ENCODE assay signal across 8 cellular contexts in the genomic region with DNA sequence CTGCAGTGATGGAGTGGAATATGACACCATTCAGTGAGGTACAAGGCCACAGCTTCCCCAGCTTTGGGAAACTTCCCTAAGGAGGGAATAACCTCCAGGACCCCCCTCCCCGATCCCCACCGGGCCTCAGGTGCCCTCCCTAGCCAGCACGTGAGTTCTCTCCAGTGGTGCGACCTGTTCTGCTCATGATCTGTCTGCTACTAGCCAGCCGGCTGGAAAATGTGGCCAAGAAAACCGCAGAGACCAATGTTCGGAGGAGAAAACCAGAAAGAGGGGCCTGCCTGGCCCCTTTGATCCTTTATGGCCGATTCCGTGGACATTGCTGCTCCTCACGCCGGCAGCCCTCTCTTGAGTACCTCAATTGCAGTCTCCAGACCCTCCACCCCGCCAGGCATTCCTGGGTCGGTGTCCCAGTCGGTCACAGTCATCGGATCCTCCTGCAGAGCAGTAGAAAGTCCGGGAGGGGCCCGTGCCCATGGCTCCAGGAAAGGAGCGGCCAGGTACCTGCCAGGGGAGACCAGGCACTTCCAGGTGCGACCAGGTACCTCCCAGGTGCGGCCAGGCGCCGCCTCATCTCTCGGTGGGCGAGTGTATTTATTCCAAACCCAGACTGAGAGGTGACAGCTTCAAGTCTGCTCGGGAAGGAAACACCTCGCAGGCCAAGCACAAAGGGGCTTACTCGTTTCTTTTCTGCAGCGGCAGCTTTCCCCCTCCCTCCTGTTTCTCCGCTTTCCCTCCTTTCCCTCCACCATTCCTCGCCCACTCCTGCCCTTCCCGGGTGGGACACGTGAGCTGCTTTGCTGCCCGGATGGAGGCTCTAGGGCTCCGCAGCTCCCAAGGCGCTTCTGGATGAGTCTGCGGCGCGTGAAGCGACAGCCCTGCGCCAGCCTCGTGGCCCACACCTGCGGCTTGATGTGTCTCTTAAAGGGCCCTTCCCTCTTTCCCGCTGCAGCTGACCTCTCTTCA. TPM values are rescaled to one million over a fixed set of nuclear protein-coding genes. Genes with fewer than 3 reads are reported as not detected.
DNase-seq lines count a peak whose midpoint lies in the region; ATAC-seq and TF ChIP-seq lines count a peak whose summit lies in the region.

No MANE protein-coding gene starts in this region.

- H3K9me3 ChIP-seq in iPS-20b (ENCODE audit: insufficient read depth, low read depth, low read length) (peaks cover 3% of the 10 kb centered on the region; the same call in 1 of the 2 replicates), smooth muscle cell (replicated peaks; ENCODE audit: low read depth) (no peaks in the 10 kb centered on the region)

- no peak for TF ChIP-seq CTCF in smooth muscle cell (IDR thresholded peaks at IDR 0.05; ENCODE audit: borderline replicate concordance, insufficient read depth, poor library complexity, severe bottlenecking)

- ATAC-seq in GM18502 (IDR thresholded peaks at IDR 0.05; ENCODE audit: poor library complexity, unreplicated experiment): no peak

- 21% methylated on average over 41 of the region's 43 CpGs for WGBS in smooth muscle cell (ENCODE audit: low lambda C conversion rate)

- H4K20me1 ChIP-seq in smooth muscle cell (ENCODE audit: low read depth): no peaks in the 10 kb centered on the region

- peaks cover 41% of the 10 kb centered on the region for H3K27me3 Mint-ChIP-seq in activated naive CD8-positive, alpha-beta T cell

- H3K36me3 ChIP-seq in iPS-20b (ENCODE audit: insufficient read depth, low read depth, low read length) (peaks cover 5% of the 10 kb centered on the region; the same call in 1 of the 2 replicates), smooth muscle cell (ENCODE audit: low read depth) (no peaks in the 10 kb centered on the region)

- peaks cover 20% of the 10 kb centered on the region for H3K27me3 ChIP-seq in iPS-20b (ENCODE audit: insufficient read depth, low read length)
- H3K27me3 ChIP-seq in smooth muscle cell (ENCODE audit: low read depth): peaks cover 18% of the 10 kb centered on the region

- H3K27ac Mint-ChIP-seq in activated naive CD8-positive, alpha-beta T cell: no peak overlapping the region

- H3K4me1 ChIP-seq in iPS-20b (ENCODE audit: insufficient read depth, low read length): peaks cover 14% of the 10 kb centered on the region
- H3K4me1 ChIP-seq in smooth muscle cell (ENCODE audit: low read depth): peaks cover 5% of the 10 kb centered on the region

- peak overlapping the region; percentile 78 for H3K4me2 ChIP-seq in smooth muscle cell

- H3K27ac ChIP-seq in iPS-20b (ENCODE audit: low read length) (peak overlapping the region; percentile 44), smooth muscle cell (ENCODE audit: low read depth) (no peak overlapping the region)

- no peaks in the 10 kb centered on the region for H3K79me2 ChIP-seq in smooth muscle cell (ENCODE audit: low read depth)

- peaks cover 5% of the 10 kb centered on the region for H3K9me3 Mint-ChIP-seq in activated naive CD8-positive, alpha-beta T cell (ENCODE audit: low read depth)

- H3F3A ChIP-seq in smooth muscle cell (ENCODE audit: low read depth): no peaks in the 10 kb centered on the region

- H3K4me3 ChIP-seq in iPS-20b (ENCODE audit: low read length) (peak overlapping the region; percentile 82), smooth muscle cell (peak overlapping the region; percentile 32)

- peaks cover 3% of the 10 kb centered on the region for H3K36me3 Mint-ChIP-seq in activated naive CD8-positive, alpha-beta T cell

- H3K9ac ChIP-seq in iPS-20b (ENCODE audit: low read depth, low read length) (peak overlapping the region; percentile 89; the same call in 1 of the 2 replicates), smooth muscle cell (ENCODE audit: low read depth) (no peak overlapping the region)

- peaks cover 10% of the 10 kb centered on the region for H3K4me1 Mint-ChIP-seq in activated naive CD8-positive, alpha-beta T cell (ENCODE audit: low read depth)

- DNase-seq in NCI-H1417 (lab: John Stamatoyannopoulos, UW): peak; percentile 25 to 75 (median 69)
- DNase-seq in NCI-H1417 treated with DMSO at 0.1 percent for 48 hours (lab: John Stamatoyannopoulos, UW): no peak
- DNase-seq in smooth muscle cell (lab: John Stamatoyannopoulos, UW; ENCODE audit: unreplicated experiment): no peak
- DNase-seq in mucosa of gallbladder (ENCODE audit: low spot score): no peak
- no peak for DNase-seq in dermis blood vessel endothelial cell

- H3K4me3 Mint-ChIP-seq in activated naive CD8-positive, alpha-beta T cell: peak overlapping the region; percentile 80

- peak overlapping the region; percentile 43 for H2AFZ ChIP-seq in smooth muscle cell (ENCODE audit: low read depth)

RNA-seq across cellular contexts. Expression of gene AGK, which starts 39.6 kb away (rescaled TPM):
- total RNA-seq in smooth muscle cell (32.4 and 38.5 TPM in 2 replicates), mucosa of gallbladder (20.7 TPM), dermis blood vessel endothelial cell (23.0 and 31.8 TPM in 2 replicates)
- 19.7 and 22.3 TPM in 2 replicates for polyA plus RNA-seq in smooth muscle cell

Comparison
In these comparisons a context has a peak if more than half of its experiments do, and no peak if none do; other contexts are left out.
1. DNase-seq: peak in NCI-H1417 (3 of 3); none in NCI-H1417 treated with DMSO at 0.1 percent for 48 hours (single experiment), smooth muscle cell (single experiment), mucosa of gallbladder (single experiment) and dermis blood vessel endothelial cell (single experiment).